13 cellular contexts compared by ENCODE assay signal in genomic region chr19:49658566-49659442, GRCh38.
"Had no signal": no experiment of that assay in that cellular context is flagged by ENCODE, and none has a peak within 500 bp of the region (broad histone marks: within the 10 kb centered on the region; RNA-seq: fewer than 3 reads in every experiment).

No MANE protein-coding gene starts in this region.

- H3K9me3 ChIP-seq: gastrocnemius medialis, pancreas, thyroid gland, vagina had no signal

- H3K27ac ChIP-seq: cardiac muscle cell, gastrocnemius medialis, hepatocyte, pancreas, thyroid gland, vagina had no signal

- H3K27ac Mint-ChIP-seq: activated B cell treated with CpG ODN at 0.5 μM for 24 hours had no signal

- FAIRE-seq: colon, pancreas had no signal

- H3K9me3 Mint-ChIP-seq: activated B cell treated with CpG ODN at 0.5 μM for 24 hours; activated CD4-positive, alpha-beta T cell treated with anti-CD3 and anti-CD28 coated beads, Interleukin-2, amount 10 ng/mL, durations not matched to agents 7 days and 5 days; neural crest cell had no signal

- H3K4me3 ChIP-seq: cardiac muscle cell, gastrocnemius medialis, hepatocyte, pancreas, thyroid gland, vagina had no signal

- H3K27me3 ChIP-seq: cardiac muscle cell, gastrocnemius medialis, hepatocyte, pancreas, thyroid gland, vagina had no signal

- H3K27me3 Mint-ChIP-seq: activated B cell treated with CpG ODN at 0.5 μM for 24 hours; activated CD4-positive, alpha-beta T cell treated with anti-CD3 and anti-CD28 coated beads, Interleukin-2, amount 10 ng/mL, durations not matched to agents 7 days and 5 days had no signal

- H3K4me3 Mint-ChIP-seq: activated B cell treated with CpG ODN at 0.5 μM for 24 hours; activated CD4-positive, alpha-beta T cell treated with anti-CD3 and anti-CD28 coated beads, Interleukin-2, amount 10 ng/mL, durations not matched to agents 7 days and 5 days had no signal

- DNase-seq: activated B cell treated with CpG ODN at 0.5 μM for 24 hours; activated CD8-positive, alpha-beta memory T cell treated with anti-CD3 and anti-CD28 coated beads for 24 hours; kidney glomerular epithelial cell; stimulated activated CD4-positive, alpha-beta T cell treated with anti-CD3 and anti-CD28 coated beads, Interleukin-4, amount 100 ng/mL, for 4 hours had no signal
